ENCODE assay signal across 24 cellular contexts in the genomic region with DNA sequence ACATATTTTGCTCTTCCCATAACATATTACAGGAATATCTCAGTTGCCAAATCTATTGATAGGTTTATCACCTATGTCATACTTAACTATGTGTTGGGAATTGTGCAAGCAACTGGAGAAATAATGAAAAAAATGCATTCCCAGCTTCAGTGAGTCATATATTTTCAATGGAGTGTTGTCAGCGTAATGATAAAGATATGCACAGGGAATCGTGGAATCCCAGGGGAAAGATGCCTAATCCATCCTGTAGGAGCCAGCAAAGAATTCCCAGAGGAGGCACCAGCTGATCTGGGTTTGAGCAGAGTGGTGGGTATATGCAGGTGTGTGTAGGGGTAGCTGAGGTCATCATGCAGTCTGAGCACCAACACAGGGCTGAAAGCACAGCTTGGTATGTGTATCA.
DNase-seq lines count a peak whose midpoint lies in the region; ATAC-seq and TF ChIP-seq lines count a peak whose summit lies in the region.
"Had no signal": no experiment of that assay in that cellular context is flagged by ENCODE, and none has a peak within 500 bp of the region (broad histone marks: within the 10 kb centered on the region; RNA-seq: fewer than 3 reads in every experiment).

No MANE protein-coding gene starts in this region.

- H3K4me3 ChIP-seq in HEK293 (ENCODE audit: low read depth, low read length) (no peak overlapping the region), fibroblast of mammary gland (ENCODE audit: control insufficient read depth, low read depth, low read length) (no peak overlapping the region)
- H3K4me3 ChIP-seq: body of pancreas, prostate gland, SJSA1, thyroid gland had no signal

- no peak overlapping the region for H3K27ac ChIP-seq in HEK293 (ENCODE audit: extremely low read depth, low read depth, low read length)
- H3K27ac ChIP-seq in RWPE1: no peak overlapping the region
- H3K27ac ChIP-seq: body of pancreas, prostate gland, SJSA1, thyroid gland had no signal

- peak; percentile 8 for DNase-seq in A172 (ENCODE audit: low spot score)
- peak; percentile 55 for DNase-seq in RWPE1 (ENCODE audit: low spot score)
- DNase-seq in fibroblast of mammary gland (ENCODE audit: low read depth): peak; percentile 91
- no peak for DNase-seq in activated T-helper 2 cell treated with anti-CD3 and anti-CD28 coated beads, Interferon-gamma antibody, Interleukin-2, Interleukin-4, amounts not matched to agents 10 μg/mL and 5 μg/mL and 100 μg/mL, durations not matched to agents 14 hours and 24 hours and 36 hours (ENCODE audit: low spot score)
- DNase-seq in T-helper 9 cell: no peak
- no peak for DNase-seq in stimulated activated CD4-positive, alpha-beta T cell treated with anti-CD3 and anti-CD28 coated beads, Interleukin-4, amount 100 ng/mL, for 4 hours
- DNase-seq: activated CD4-positive, alpha-beta T cell treated with anti-CD3 and anti-CD28 coated beads, Interleukin-2, amount 10 ng/mL, durations not matched to agents 7 days and 5 days; activated naive CD4-positive, alpha-beta T cell treated with anti-CD3 and anti-CD28 coated beads, Interleukin-2, amount 10 ng/mL, durations not matched to agents 7 days and 5 days; activated T-cell treated with anti-CD3 and anti-CD28 coated beads for 4 hours; body of pancreas; CD4-positive, alpha-beta T cell; DND-41; head of caudate nucleus; kidney; NCI-H146; NCI-H510A treated with DMSO at 0.1 percent for 48 hours; OCI-M1; thyroid gland had no signal

- ATAC-seq in GM18505 (IDR thresholded peaks at IDR 0.05; ENCODE audit: unreplicated experiment): no peak
- ATAC-seq: body of pancreas; natural killer cell treated with Interleukin-12 subunit alpha and Interleukin-12 subunit beta and Interleukin-15 and Interleukin-18, amount 100 ng/mL, for 72 hours had no signal

- intact Hi-C loops in activated T-helper 2 cell treated with anti-CD3 and anti-CD28 coated beads, Interferon-gamma antibody, Interleukin-2, Interleukin-4, amounts not matched to agents 10 μg/mL and 5 μg/mL and 100 μg/mL, durations not matched to agents 14 hours and 24 hours and 36 hours (cut with micrococcal nuclease): no loop called here

- no peaks in the 10 kb centered on the region for H3K36me3 Mint-ChIP-seq in activated T-helper 2 cell treated with anti-CD3 and anti-CD28 coated beads, Interferon-gamma antibody, Interleukin-2, Interleukin-4, amounts not matched to agents 10 μg/mL and 5 μg/mL and 100 μg/mL, durations not matched to agents 14 hours and 24 hours and 36 hours (ENCODE audit: low read depth)
- H3K36me3 Mint-ChIP-seq: activated naive CD4-positive, alpha-beta T cell treated with anti-CD3 and anti-CD28 coated beads, Interleukin-2, amount 10 ng/mL, durations not matched to agents 7 days and 5 days; memory B cell; natural killer cell treated with Interleukin-12 subunit alpha and Interleukin-12 subunit beta and Interleukin-15 and Interleukin-18, amount 100 ng/mL, for 72 hours had no signal

- no peak for TF ChIP-seq POLR2A in GM18505 (IDR thresholded peaks at IDR 0.05; ENCODE audit: borderline replicate concordance, extremely low read depth, insufficient read depth, insufficient read length)

- H3K9me3 Mint-ChIP-seq in activated T-helper 2 cell treated with anti-CD3 and anti-CD28 coated beads, Interferon-gamma antibody, Interleukin-2, Interleukin-4, amounts not matched to agents 10 μg/mL and 5 μg/mL and 100 μg/mL, durations not matched to agents 14 hours and 24 hours and 36 hours: no peaks in the 10 kb centered on the region
- H3K9me3 Mint-ChIP-seq: activated CD4-positive, alpha-beta T cell treated with anti-CD3 and anti-CD28 coated beads, Interleukin-2, amount 10 ng/mL, durations not matched to agents 7 days and 5 days; activated naive CD4-positive, alpha-beta T cell treated with anti-CD3 and anti-CD28 coated beads, Interleukin-2, amount 10 ng/mL, durations not matched to agents 7 days and 5 days; CD4-positive, alpha-beta T cell had no signal

- H3K36me3 ChIP-seq in HEK293 (ENCODE audit: control insufficient read depth in 2 of 2, insufficient read depth in 1 of 2, low read length in 2 of 2): no peaks in the 10 kb centered on the region
- H3K36me3 ChIP-seq: prostate gland, SJSA1, thyroid gland had no signal

- no peaks in the 10 kb centered on the region for H3K4me1 Mint-ChIP-seq in activated T-helper 2 cell treated with anti-CD3 and anti-CD28 coated beads, Interferon-gamma antibody, Interleukin-2, Interleukin-4, amounts not matched to agents 10 μg/mL and 5 μg/mL and 100 μg/mL, durations not matched to agents 14 hours and 24 hours and 36 hours (ENCODE audit: low read depth)
- H3K4me1 Mint-ChIP-seq: activated CD4-positive, alpha-beta T cell treated with anti-CD3 and anti-CD28 coated beads, Interleukin-2, amount 10 ng/mL, durations not matched to agents 7 days and 5 days; activated naive CD4-positive, alpha-beta T cell treated with anti-CD3 and anti-CD28 coated beads, Interleukin-2, amount 10 ng/mL, durations not matched to agents 7 days and 5 days; memory B cell had no signal

- TF ChIP-seq CTCF in HEK293 (tag by site-specific recombination; IDR thresholded peaks at IDR 0.05): no peak
- TF ChIP-seq CTCF in RWPE1 (conservative IDR thresholded peaks at IDR 0.05; ENCODE audit: low read depth): no peak
- no peak for TF ChIP-seq CTCF in fibroblast of mammary gland (conservative IDR thresholded peaks at IDR 0.05; ENCODE audit: control insufficient read depth, insufficient read depth, low read depth, low read length)

- H3K4me1 ChIP-seq in HEK293 (ENCODE audit: control insufficient read depth, insufficient read depth, low read length): no peaks in the 10 kb centered on the region
- H3K4me1 ChIP-seq: body of pancreas, prostate gland, SJSA1, thyroid gland had no signal

- no peak overlapping the region for H3K4me3 Mint-ChIP-seq in activated T-helper 2 cell treated with anti-CD3 and anti-CD28 coated beads, Interferon-gamma antibody, Interleukin-2, Interleukin-4, amounts not matched to agents 10 μg/mL and 5 μg/mL and 100 μg/mL, durations not matched to agents 14 hours and 24 hours and 36 hours (ENCODE audit: low read depth)
- H3K4me3 Mint-ChIP-seq: activated CD4-positive, alpha-beta T cell treated with anti-CD3 and anti-CD28 coated beads, Interleukin-2, amount 10 ng/mL, durations not matched to agents 7 days and 5 days; activated naive CD4-positive, alpha-beta T cell treated with anti-CD3 and anti-CD28 coated beads, Interleukin-2, amount 10 ng/mL, durations not matched to agents 7 days and 5 days; CD4-positive, alpha-beta T cell; memory B cell; natural killer cell treated with Interleukin-12 subunit alpha and Interleukin-12 subunit beta and Interleukin-15 and Interleukin-18, amount 100 ng/mL, for 72 hours had no signal

- no peaks in the 10 kb centered on the region for H3K9me3 ChIP-seq in HEK293 (ENCODE audit: control insufficient read depth, insufficient read depth, low read depth, low read length)
- H3K9me3 ChIP-seq: body of pancreas, prostate gland, SJSA1, thyroid gland had no signal

- H3K27me3 Mint-ChIP-seq in activated T-helper 2 cell treated with anti-CD3 and anti-CD28 coated beads, Interferon-gamma antibody, Interleukin-2, Interleukin-4, amounts not matched to agents 10 μg/mL and 5 μg/mL and 100 μg/mL, durations not matched to agents 14 hours and 24 hours and 36 hours (ENCODE audit: low read depth): no peaks in the 10 kb centered on the region

- no peak overlapping the region for H3K27ac Mint-ChIP-seq in activated T-helper 2 cell treated with anti-CD3 and anti-CD28 coated beads, Interferon-gamma antibody, Interleukin-2, Interleukin-4, amounts not matched to agents 10 μg/mL and 5 μg/mL and 100 μg/mL, durations not matched to agents 14 hours and 24 hours and 36 hours
- H3K27ac Mint-ChIP-seq: activated CD4-positive, alpha-beta T cell treated with anti-CD3 and anti-CD28 coated beads, Interleukin-2, amount 10 ng/mL, durations not matched to agents 7 days and 5 days; activated naive CD4-positive, alpha-beta T cell treated with anti-CD3 and anti-CD28 coated beads, Interleukin-2, amount 10 ng/mL, durations not matched to agents 7 days and 5 days; CD4-positive, alpha-beta T cell; memory B cell; natural killer cell treated with Interleukin-12 subunit alpha and Interleukin-12 subunit beta and Interleukin-15 and Interleukin-18, amount 100 ng/mL, for 72 hours had no signal

- CTCF ChIA-PET in HEK293 (lab: Yijun Ruan, JAX) (no interaction called here), RWPE1 (lab: Yijun Ruan, JAX) (no interaction called here)

- POLR2A ChIA-PET in HEK293 (lab: Yijun Ruan, JAX) (no interaction called here), RWPE1 (lab: Yijun Ruan, JAX; ENCODE audit: low non-redundant PET) (no interaction called here)

TF ChIP-seq in HEK293, 187 proteins besides CTCF, POLR2A, EP300 and RAD21 (continues in another document):
- TF ChIP-seq, protein P1, sequence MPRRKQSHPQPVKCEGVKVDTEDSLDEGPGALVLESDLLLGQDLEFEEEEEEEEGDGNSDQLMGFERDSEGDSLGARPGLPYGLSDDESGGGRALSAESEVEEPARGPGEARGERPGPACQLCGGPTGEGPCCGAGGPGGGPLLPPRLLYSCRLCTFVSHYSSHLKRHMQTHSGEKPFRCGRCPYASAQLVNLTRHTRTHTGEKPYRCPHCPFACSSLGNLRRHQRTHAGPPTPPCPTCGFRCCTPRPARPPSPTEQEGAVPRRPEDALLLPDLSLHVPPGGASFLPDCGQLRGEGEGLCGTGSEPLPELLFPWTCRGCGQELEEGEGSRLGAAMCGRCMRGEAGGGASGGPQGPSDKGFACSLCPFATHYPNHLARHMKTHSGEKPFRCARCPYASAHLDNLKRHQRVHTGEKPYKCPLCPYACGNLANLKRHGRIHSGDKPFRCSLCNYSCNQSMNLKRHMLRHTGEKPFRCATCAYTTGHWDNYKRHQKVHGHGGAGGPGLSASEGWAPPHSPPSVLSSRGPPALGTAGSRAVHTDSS (tag by site-specific recombination; IDR thresholded peaks at IDR 0.05): no peak
- TF ChIP-seq, protein P2, sequence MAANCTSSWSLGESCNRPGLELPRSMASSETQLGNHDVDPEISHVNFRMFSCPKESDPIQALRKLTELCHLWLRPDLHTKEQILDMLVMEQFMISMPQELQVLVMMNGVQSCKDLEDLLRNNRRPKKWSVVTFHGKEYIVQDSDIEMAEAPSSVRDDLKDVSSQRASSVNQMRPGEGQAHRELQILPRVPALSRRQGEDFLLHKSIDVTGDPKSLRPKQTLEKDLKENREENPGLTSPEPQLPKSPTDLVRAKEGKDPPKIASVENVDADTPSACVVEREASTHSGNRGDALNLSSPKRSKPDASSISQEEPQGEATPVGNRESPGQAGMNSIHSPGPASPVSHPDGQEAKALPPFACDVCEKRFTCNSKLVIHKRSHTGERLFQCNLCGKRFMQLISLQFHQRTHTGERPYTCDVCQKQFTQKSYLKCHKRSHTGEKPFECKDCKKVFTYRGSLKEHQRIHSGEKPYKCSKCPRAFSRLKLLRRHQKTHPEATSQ (tag by site-specific recombination; IDR thresholded peaks at IDR 0.05): no peak
- TF ChIP-seq KLF1 (tag by site-specific recombination; IDR thresholded peaks at IDR 0.05): no peak

Comparison
In these comparisons a context has a peak if more than half of its experiments do, and no peak if none do; other contexts are left out.
1. DNase-seq: peak in A172 (single experiment), RWPE1 (single experiment) and fibroblast of mammary gland (single experiment); none in activated T-helper 2 cell treated with anti-CD3 and anti-CD28 coated beads, Interferon-gamma antibody, Interleukin-2, Interleukin-4, amounts not matched to agents 10 μg/mL and 5 μg/mL and 100 μg/mL, durations not matched to agents 14 hours and 24 hours and 36 hours (single experiment), T-helper 9 cell (single experiment) and stimulated activated CD4-positive, alpha-beta T cell treated with anti-CD3 and anti-CD28 coated beads, Interleukin-4, amount 100 ng/mL, for 4 hours (0 of 2).